ENCODE assay signal across 8 cellular contexts in the genomic region with DNA sequence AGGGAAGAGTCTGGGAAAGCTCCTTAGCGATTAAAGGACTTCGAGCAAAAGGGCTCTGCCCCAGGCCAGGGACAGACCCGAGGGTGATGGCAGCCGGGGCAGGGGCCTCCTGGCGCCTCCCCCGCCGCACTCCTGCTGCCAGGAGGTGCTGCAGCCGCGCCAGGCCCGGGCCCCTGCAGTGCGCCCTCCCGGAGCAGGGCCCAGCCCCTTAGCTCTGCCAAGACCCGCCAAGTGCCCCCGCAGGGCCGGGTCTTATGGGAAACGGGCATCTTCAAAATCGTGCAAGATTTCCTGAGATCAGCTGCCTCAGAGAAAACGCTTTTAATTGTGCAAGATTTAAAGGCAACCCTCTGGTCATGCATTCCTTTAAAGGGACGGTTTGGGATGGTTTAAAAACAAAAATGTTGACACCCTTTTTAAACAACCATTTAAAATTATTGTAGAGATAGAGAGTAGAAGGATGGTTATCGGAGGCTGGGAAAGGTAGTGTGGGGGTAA. TPM values are rescaled to one million over a fixed set of nuclear protein-coding genes. Genes with fewer than 3 reads are reported as not detected.
DNase-seq lines count a peak whose midpoint lies in the region; ATAC-seq and TF ChIP-seq lines count a peak whose summit lies in the region.

No MANE protein-coding gene starts in this region.

- no peaks in the 10 kb centered on the region for H3K9me3 Mint-ChIP-seq in activated T-cell treated with anti-CD3 and anti-CD28 coated beads, Interleukin-2, amount 50 U/mL, for 4 hours

- peaks cover 28% of the 10 kb centered on the region for H3K4me1 Mint-ChIP-seq in activated T-cell treated with anti-CD3 and anti-CD28 coated beads, Interleukin-2, amount 50 U/mL, for 4 hours (ENCODE audit: low read depth)

- TF ChIP-seq EP300 in sigmoid colon (IDR thresholded peaks at IDR 0.05): no peak

- no peaks in the 10 kb centered on the region for H3K36me3 ChIP-seq in BLaER1
- peaks cover 0 to 7% (median 0%) of the 10 kb centered on the region in 4 donors for H3K36me3 ChIP-seq in sigmoid colon

- H3K9me3 ChIP-seq in BLaER1 (no peaks in the 10 kb centered on the region), sigmoid colon (no peaks in the 10 kb centered on the region)

- no peak for TF ChIP-seq CTCF in sigmoid colon (IDR thresholded peaks at IDR 0.05)

- H3K27me3 ChIP-seq in BLaER1: no peaks in the 10 kb centered on the region
- H3K27me3 ChIP-seq in sigmoid colon: no peaks in the 10 kb centered on the region

- no peak for TF ChIP-seq POLR2A in sigmoid colon (IDR thresholded peaks at IDR 0.05)

- WGBS in sigmoid colon, 2 donors: 2 to 6% methylated on average over 20 of the region's 20 CpGs

- H3K4me3 Mint-ChIP-seq in activated T-cell treated with anti-CD3 and anti-CD28 coated beads, Interleukin-2, amount 50 U/mL, for 4 hours: peak overlapping the region; percentile 80

- intact Hi-C loops in left ventricle myocardium superior (cut with micrococcal nuclease) (no loop called here), sigmoid colon (cut with DNase I) (loop anchor here (1.0 to 5.0 kb wide), 3 partner anchors 52 to 115 kb away; a partner anchor contains a TSS)

- ATAC-seq in HG03342 (IDR thresholded peaks at IDR 0.05; ENCODE audit: unreplicated experiment) (peak; percentile 47), left ventricle myocardium superior (peak; percentile 72)
- peak; percentile 39 to 43 for ATAC-seq in activated T-cell treated with anti-CD3 and anti-CD28 coated beads, Interleukin-2, amount 50 U/mL, for 4 hours

- no peaks in the 10 kb centered on the region for H4K20me1 ChIP-seq in BLaER1

- peak overlapping the region; percentile 80 for H3K27ac ChIP-seq in BLaER1
- H3K27ac ChIP-seq in sigmoid colon: peak overlapping the region; percentile 86 to 90 (median 88)

- peak overlapping the region; percentile 84 for H3K9ac ChIP-seq in BLaER1

- peaks cover 26% of the 10 kb centered on the region for H3K4me1 ChIP-seq in BLaER1
- H3K4me1 ChIP-seq in sigmoid colon: peaks cover 0 to 24% (median 11%) of the 10 kb centered on the region in 4 donors

- DNase-seq in GM19240 (ENCODE audit: insufficient read length, low spot score): peak; percentile 14
- no peak for DNase-seq in activated T-cell treated with anti-CD3 and anti-CD28 coated beads, Interleukin-2, amount 50 U/mL, for 4 hours
- DNase-seq in left ventricle myocardium superior: no peak
- DNase-seq in sigmoid colon: no peak
- no peak for DNase-seq in globus pallidus (ENCODE audit: low spot score)
- DNase-seq in activated effector memory CD4-positive, alpha-beta T cell treated with anti-CD3 and anti-CD28 coated beads, Interleukin-2, amount 50 U/mL, for 16 hours: no peak

- H3K4me2 ChIP-seq in BLaER1: peak overlapping the region; percentile 96

- peaks cover 3% of the 10 kb centered on the region for H3K27me3 Mint-ChIP-seq in activated T-cell treated with anti-CD3 and anti-CD28 coated beads, Interleukin-2, amount 50 U/mL, for 4 hours (ENCODE audit: low read depth)

- peaks cover 2% of the 10 kb centered on the region for H3K36me3 Mint-ChIP-seq in activated T-cell treated with anti-CD3 and anti-CD28 coated beads, Interleukin-2, amount 50 U/mL, for 4 hours (ENCODE audit: insufficient read depth)

- H3K4me3 ChIP-seq in BLaER1 (peak overlapping the region; percentile 78), sigmoid colon (peak overlapping the region; percentile 55 to 83 (median 78))

RNA-seq across cellular contexts. Expression of a gene that starts 52.4 kb away (rescaled TPM):
- 1 to 10 TPM; 1.7 to 2.9 (median 2.5) TPM for total RNA-seq in activated T-cell treated with anti-CD3 and anti-CD28 coated beads, Interleukin-2, amount 50 U/mL, for 4 hours
- 18.1 TPM for total RNA-seq in left ventricle myocardium superior
- total RNA-seq in sigmoid colon: 10 to 100 TPM; 12.5 to 35.7 (median 17.6) TPM
- 10 to 100 TPM in 1 of 3 donors, 1 to 10 TPM in 2; 5.6 to 10.6 (median 8.4) TPM for polyA plus RNA-seq in sigmoid colon
